In the genomic region with DNA sequence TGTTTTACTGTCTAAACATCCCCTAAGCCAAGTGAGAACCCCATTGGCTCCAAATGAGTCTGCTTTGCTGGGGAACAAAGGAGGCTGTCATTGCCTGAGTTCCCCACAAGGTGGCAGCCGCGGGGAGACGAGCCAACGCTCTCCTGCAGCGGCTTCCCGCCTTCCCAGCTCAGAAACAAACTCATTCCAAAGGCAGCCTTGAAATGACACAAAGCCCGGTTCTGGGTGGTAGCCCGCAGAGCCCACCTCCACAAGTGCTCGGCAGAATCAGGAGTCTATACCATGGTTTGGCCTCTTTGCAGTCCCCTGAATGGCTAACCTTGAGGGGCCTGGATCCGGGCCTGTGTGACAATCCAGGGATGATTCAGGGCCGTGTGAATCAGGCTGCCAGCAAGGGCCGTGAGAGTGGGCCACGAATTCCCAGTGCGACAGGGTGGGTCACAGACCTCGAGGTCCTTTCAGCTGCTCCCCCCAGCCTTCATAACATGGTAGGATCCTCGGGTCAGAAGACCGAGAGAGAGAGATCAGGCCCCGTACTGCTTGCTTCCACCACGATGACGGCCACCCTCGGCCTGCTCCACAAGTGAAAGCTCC, we compare ENCODE assay signal across 8 cellular contexts.
A peak's percentile ranks its signal among the peaks of the same experiment; 100 is the strongest.
DNase-seq lines count a peak whose midpoint lies in the region; ATAC-seq and TF ChIP-seq lines count a peak whose summit lies in the region.

No MANE protein-coding gene starts in this region.

- H3K4me3 Mint-ChIP-seq in activated CD4-positive, alpha-beta T cell treated with anti-CD3 and anti-CD28 coated beads for 36 hours: no peak overlapping the region

- POLR2A ChIA-PET in activated CD4-positive, alpha-beta T cell treated with anti-CD3 and anti-CD28 coated beads for 36 hours (lab: Charles Lee): no interaction called here

- H3K27ac Mint-ChIP-seq in activated CD4-positive, alpha-beta T cell treated with anti-CD3 and anti-CD28 coated beads for 36 hours: no peak overlapping the region

- H3K27me3 Mint-ChIP-seq in activated CD4-positive, alpha-beta T cell treated with anti-CD3 and anti-CD28 coated beads for 36 hours: no peaks in the 10 kb centered on the region

- H3K36me3 ChIP-seq in left lung: peaks cover 0 to 33% of the 10 kb centered on the region in 2 donors

- intact Hi-C loops in activated CD4-positive, alpha-beta T cell treated with anti-CD3 and anti-CD28 coated beads for 36 hours (cut with DNase I, micrococcal nuclease): loop anchor here (1.0 to 10.0 kb wide), 6 partner anchors 80 to 1350 kb away; partner anchors contain the start of genes DLG5 (in 2 of the 2) and POLR3A (in 1 of the 2)
- intact Hi-C loops in left lung (cut with DNase I): loop anchor here in 1 of 2 donors (10.0 kb wide), 1 partner anchor 158 kb away; no protein-coding TSS in a partner anchor

- H3K4me1 ChIP-seq in left lung: peaks cover 0 to 8% of the 10 kb centered on the region in 2 donors

- peak; percentile 92 for DNase-seq in GM03348 (ENCODE audit: low spot score)
- peak; percentile 39 for DNase-seq in NCI-H2171 (lab: John Stamatoyannopoulos, UW)
- DNase-seq in activated CD4-positive, alpha-beta T cell treated with anti-CD3 and anti-CD28 coated beads for 36 hours: peak; percentile 79
- peak; percentile 44 for DNase-seq in dedifferentiated amniotic fluid mesenchymal stem cell (ENCODE audit: extremely low spot score)
- DNase-seq in left lung: peak; percentile 69 to 90
- peak; percentile 64 for DNase-seq in stimulated activated CD4-positive, alpha-beta T cell treated with anti-CD3 and anti-CD28 coated beads, Interleukin-4, amount 100 ng/mL, for 1 hour
- no peak for DNase-seq in NCI-H524 treated with DMSO at 0.1 percent for 48 hours (lab: John Stamatoyannopoulos, UW)

- CTCF ChIA-PET in activated CD4-positive, alpha-beta T cell treated with anti-CD3 and anti-CD28 coated beads for 36 hours (lab: Charles Lee): interaction anchor here (0.5 to 1.6 kb wide), 10 partner anchors 9 to 155 kb away, joined by 3 to 7 read pairs (median 3); no protein-coding TSS in a partner anchor

- no peaks in the 10 kb centered on the region for H3K27me3 ChIP-seq in left lung

- TF ChIP-seq CTCF in left lung (IDR thresholded peaks at IDR 0.05): peak; percentile 93 to 95

- no peaks in the 10 kb centered on the region for H3K36me3 Mint-ChIP-seq in activated CD4-positive, alpha-beta T cell treated with anti-CD3 and anti-CD28 coated beads for 36 hours (ENCODE audit: low read depth)

- no peak overlapping the region for H3K4me3 ChIP-seq in left lung

- peak; percentile 61 for ATAC-seq in HG02588 (IDR thresholded peaks at IDR 0.05; ENCODE audit: unreplicated experiment)
- ATAC-seq in activated CD4-positive, alpha-beta T cell treated with anti-CD3 and anti-CD28 coated beads for 36 hours: peak; percentile 89
- ATAC-seq in left lung: peak; percentile 96

- H3K27ac ChIP-seq in left lung: peak overlapping the region in 1 of 2 donors; percentile 26

- H3K4me1 Mint-ChIP-seq in activated CD4-positive, alpha-beta T cell treated with anti-CD3 and anti-CD28 coated beads for 36 hours: no peaks in the 10 kb centered on the region

- H3K9me3 Mint-ChIP-seq in activated CD4-positive, alpha-beta T cell treated with anti-CD3 and anti-CD28 coated beads for 36 hours (ENCODE audit: low read depth): no peaks in the 10 kb centered on the region

- no peaks in the 10 kb centered on the region for H3K9me3 ChIP-seq in left lung
